8 cellular contexts compared by ENCODE assay signal in the genomic region with DNA sequence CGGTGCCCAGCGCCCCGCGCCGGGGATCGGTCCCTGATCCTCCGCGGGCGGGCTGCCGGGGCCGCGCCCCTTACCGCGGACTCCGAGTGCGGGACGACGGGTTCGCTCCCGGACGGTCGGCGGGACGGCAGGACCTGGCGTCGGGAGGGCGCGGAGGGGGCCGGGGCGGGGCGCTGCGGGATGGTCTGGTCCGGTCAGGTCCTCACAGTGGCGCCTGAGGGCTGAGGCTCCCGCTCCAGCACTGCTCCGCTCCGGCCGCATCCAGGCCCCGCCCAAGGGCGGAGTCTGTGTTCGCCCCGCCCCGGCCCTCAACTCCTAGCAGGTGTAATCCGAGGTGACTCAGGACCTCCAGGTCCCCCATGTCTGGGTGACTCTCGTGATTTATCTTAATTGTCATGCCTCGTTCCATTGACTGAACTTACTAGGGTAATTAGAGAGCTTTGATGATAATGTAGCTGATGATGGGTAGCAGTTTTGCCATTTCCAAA. TPM values are rescaled to one million over a fixed set of nuclear protein-coding genes. Genes with fewer than 3 reads are reported as not detected.
A peak's percentile ranks its signal among the peaks of the same experiment; 100 is the strongest.
DNase-seq lines count a peak whose midpoint lies in the region; ATAC-seq, FAIRE-seq and TF ChIP-seq lines count a peak whose summit lies in the region.

Gene RAB3B (minus strand): TSS at position 223 of the 488 bp plus-strand sequence. CDS start 13,583 bp downstream, outside the sequence.

- H3K4me3 ChIP-seq in AG10803 (ENCODE audit: low read length) (peak within 1 kb of the TSS; percentile 66), HUES48 (ENCODE audit: low read depth, low read length) (peak within 1 kb of the TSS; percentile 70), psoas muscle (peak within 1 kb of the TSS; percentile 63)

- H3K4me1 Mint-ChIP-seq in glutamatergic neuron (ENCODE audit: low read depth, unreplicated experiment), result peaks cover 8% of the 10 kb centered on the region

- intact Hi-C loops in psoas muscle (cut with DNase I), result no loop called here

- ATAC-seq in GM19372 (IDR thresholded peaks at IDR 0.05; ENCODE audit: low read depth, unreplicated experiment) (peak; percentile 77), psoas muscle (peak; percentile 46 to 77 (median 66))

- H3K27me3 ChIP-seq in HUES48 (ENCODE audit: control insufficient read depth, insufficient read depth, low read length) (no peaks in the 10 kb centered on the region), psoas muscle (ENCODE audit: insufficient read depth in 3 of 3, low read length in 2 of 3) (peaks cover 5 to 37% (median 14%) of the 10 kb centered on the region in 3 donors)

- H3K36me3 ChIP-seq in HUES48 (ENCODE audit: control insufficient read depth, insufficient read depth, low read length) (peaks cover 3% of the 10 kb centered on the region), psoas muscle (ENCODE audit: insufficient read depth in 1 of 2, low read depth in 1 of 2) (no peaks in the 10 kb centered on the region)

- 0 to 2% (median 1%) methylated on average over 18 to 46 of the region's 46 CpGs for WGBS in psoas muscle, 3 donors

- TF ChIP-seq CTCF in AG10803 (conservative IDR thresholded peaks at IDR 0.05; ENCODE audit: low read length) (no peak), RWPE1 (conservative IDR thresholded peaks at IDR 0.05; ENCODE audit: low read depth) (no peak), glutamatergic neuron (IDR thresholded peaks at IDR 0.05; ENCODE audit: partially characterized antibody, unreplicated experiment) (no peak), psoas muscle (IDR thresholded peaks at IDR 0.05) (no peak)

- peaks cover 3% of the 10 kb centered on the region; the same call in 1 of the 2 replicates for H3K4me1 ChIP-seq in HUES48 (ENCODE audit: control insufficient read depth, insufficient read depth, low read length)
- H3K4me1 ChIP-seq in psoas muscle, result no peaks in the 10 kb centered on the region

- no peak within 1 kb of the TSS; the same call in 1 of the 2 replicates for H3K9ac ChIP-seq in HUES48 (ENCODE audit: low read depth, low read length)

- FAIRE-seq in urothelium cell line (lab: Jason Lieb, UNC), result no peak

- CTCF ChIA-PET in RWPE1 (lab: Yijun Ruan, JAX), result no interaction called here

- H3K9me3 Mint-ChIP-seq in glutamatergic neuron (ENCODE audit: unreplicated experiment), result peaks cover 9% of the 10 kb centered on the region

- peak within 1 kb of the TSS; percentile 83 for H3K4me3 Mint-ChIP-seq in glutamatergic neuron (ENCODE audit: unreplicated experiment)

- H3K36me3 Mint-ChIP-seq in glutamatergic neuron (ENCODE audit: unreplicated experiment), result no peaks in the 10 kb centered on the region

- H3K27ac ChIP-seq in HUES48 (ENCODE audit: low read depth, low read length) (peak within 1 kb of the TSS; percentile 72), RWPE1 (no peak within 1 kb of the TSS), psoas muscle (no peak within 1 kb of the TSS)

- POLR2A ChIA-PET in RWPE1 (lab: Yijun Ruan, JAX; ENCODE audit: low non-redundant PET), result no interaction called here

- H3K9me3 ChIP-seq in HUES48 (ENCODE audit: control insufficient read depth, insufficient read depth, low read length) (no peaks in the 10 kb centered on the region), psoas muscle (no peaks in the 10 kb centered on the region)

- H3K27me3 Mint-ChIP-seq in glutamatergic neuron (ENCODE audit: unreplicated experiment), result peaks cover 8% of the 10 kb centered on the region

- no peak within 1 kb of the TSS for H3K27ac Mint-ChIP-seq in glutamatergic neuron (ENCODE audit: unreplicated experiment)

- DNase-seq in AG10803 (ENCODE audit: low read depth), result peak; percentile 66
- DNase-seq in RWPE1 (ENCODE audit: low spot score), result peak; percentile 84
- DNase-seq in activated gamma-delta T cell treated with Interleukin-2 at 50 U/mL for 16 hours, result peak; percentile 78
- DNase-seq in glutamatergic neuron, result peak; percentile 89
- DNase-seq in psoas muscle, result peak; percentile 40 to 64
- DNase-seq in urothelium cell line (ENCODE audit: low spot score), result peak; percentile 95

RNA-seq across cellular contexts. Expression of gene RAB3B, which starts in this region (rescaled TPM):
- total RNA-seq in glutamatergic neuron (ENCODE audit: unreplicated experiment) (12.9 TPM), psoas muscle (under 1 TPM in 1 of 4 donors, not detected in 3; 0.04 TPM)
- polyA plus RNA-seq in psoas muscle, result under 1 TPM in 1 of 3 donors, not detected in 2; under 0.01 TPM

Comparison
In these comparisons a context has a peak if more than half of its experiments do, and no peak if none do; other contexts are left out.
1. RNA of gene RAB3B (total RNA-seq): 12.9 TPM in glutamatergic neuron (single experiment); 0.04 TPM in psoas muscle; every median in the first group is over 10 times any median in the second.
2. Peak in DNase-seq, ATAC-seq and H3K4me3 ChIP-seq in psoas muscle; RNA of the gene not detected or under 1 TPM.
3. Peak in every context shown above with its lines, with median percentiles within 50 percentile points of each other: DNase-seq and H3K4me3 ChIP-seq.